Comparison of ENCODE assay signal across 8 cellular contexts in the genomic region with DNA sequence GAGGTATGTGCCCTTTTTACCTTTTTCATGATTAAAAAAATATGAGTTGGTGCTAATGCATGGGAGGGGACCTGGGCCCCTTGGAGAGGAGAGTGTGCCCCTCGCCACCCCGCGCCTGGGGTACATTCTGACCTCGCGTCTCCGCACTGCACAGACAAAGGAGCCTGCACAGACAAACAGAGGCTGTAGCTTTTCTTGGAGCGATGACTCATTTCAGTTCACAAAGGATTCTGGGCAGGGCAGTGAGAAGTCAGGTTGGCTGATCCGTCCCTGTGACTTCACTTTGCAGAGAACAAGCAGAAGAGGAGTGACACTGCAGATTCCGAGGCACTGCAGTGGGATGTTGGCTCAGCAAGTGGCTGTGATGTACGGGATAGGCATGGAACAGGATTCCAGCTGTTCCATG.
DNase-seq lines count a peak whose midpoint lies in the region; ATAC-seq, FAIRE-seq and TF ChIP-seq lines count a peak whose summit lies in the region.

No MANE protein-coding gene starts in this region.

- no peaks in the 10 kb centered on the region for H3K79me2 ChIP-seq in keratinocyte (ENCODE audit: control insufficient read depth, insufficient read depth, low read length)

- H3K36me3 ChIP-seq in keratinocyte (ENCODE audit: control insufficient read depth in 2 of 2, extremely low read depth in 1 of 2, insufficient read depth in 2 of 2, low read length in 2 of 2) (no peaks in the 10 kb centered on the region), subcutaneous abdominal adipose tissue (ENCODE audit: control insufficient read depth in 5 of 5, insufficient read depth in 5 of 5, low read length in 5 of 5) (no peaks in the 10 kb centered on the region)

- H3K27ac ChIP-seq in cingulate gyrus (ENCODE audit: low read depth, low read length) (peak overlapping the region; percentile 76), keratinocyte (ENCODE audit: control insufficient read depth, insufficient read depth, low read length) (peak overlapping the region; percentile 89), subcutaneous abdominal adipose tissue (ENCODE audit: low read depth, low read length) (no peak overlapping the region)

- H4K20me1 ChIP-seq in keratinocyte (ENCODE audit: control insufficient read depth, extremely low read depth, insufficient read depth, low read length): no peaks in the 10 kb centered on the region

- H2AFZ ChIP-seq in keratinocyte (ENCODE audit: control insufficient read depth, low read length): peak overlapping the region; percentile 70

- no peaks in the 10 kb centered on the region for H3K27me3 ChIP-seq in keratinocyte (ENCODE audit: control insufficient read depth, extremely low read depth, insufficient read depth, low read length)
- no peaks in the 10 kb centered on the region for H3K27me3 ChIP-seq in subcutaneous abdominal adipose tissue (ENCODE audit: control insufficient read depth in 5 of 5, insufficient read depth in 4 of 5, low read length in 5 of 5)

- H3K9ac ChIP-seq in keratinocyte (ENCODE audit: control insufficient read depth, extremely low read depth, insufficient read depth, low read length) (peak overlapping the region; percentile 77), subcutaneous abdominal adipose tissue (ENCODE audit: low read length in 5 of 5) (peak overlapping the region in 1 of 5 donors; percentile 29)

- no peaks in the 10 kb centered on the region for H3K9me3 ChIP-seq in keratinocyte (ENCODE audit: control insufficient read depth, low read depth, low read length)
- H3K9me3 ChIP-seq in subcutaneous abdominal adipose tissue (ENCODE audit: control insufficient read depth in 5 of 5, low read length in 5 of 5): no peaks in the 10 kb centered on the region

- no peak for TF ChIP-seq CTCF in keratinocyte (optimal IDR thresholded peaks at IDR 0.05 in 1 of 3, IDR thresholded peaks at IDR 0.05 in 1 of 3, conservative IDR thresholded peaks at IDR 0.05 in 1 of 3; ENCODE audit: extremely low read depth in 1 of 3, insufficient read depth in 2 of 3, low read length in 3 of 3)

- dilution Hi-C loops in keratinocyte (cut with MboI; ENCODE audit: extremely low pct_ligation_motif_present, low sequenced_read_pairs): no loop called here

- ATAC-seq in HG02642 (IDR thresholded peaks at IDR 0.05; ENCODE audit: poor library complexity, unreplicated experiment): no peak

- H3K4me1 ChIP-seq in keratinocyte (ENCODE audit: control insufficient read depth, extremely low read depth, insufficient read depth, low read length) (peaks cover 16% of the 10 kb centered on the region), subcutaneous abdominal adipose tissue (ENCODE audit: control insufficient read depth in 5 of 5, insufficient read depth in 5 of 5, low read length in 5 of 5) (peaks cover 0 to 19% (median 18%) of the 10 kb centered on the region in 5 donors)

- H3K4me3 ChIP-seq in keratinocyte (ENCODE audit: control insufficient read depth in 2 of 3, extremely low read depth in 1 of 3, insufficient read depth in 2 of 3, low read depth in 1 of 3, low read length in 3 of 3): peak overlapping the region; percentile 24 to 66 (median 65)
- peak overlapping the region; percentile 45 to 68 (median 59) for H3K4me3 ChIP-seq in subcutaneous abdominal adipose tissue (ENCODE audit: low read depth in 1 of 5, low read length in 5 of 5)

- peak overlapping the region; percentile 91 for H3K4me2 ChIP-seq in keratinocyte (ENCODE audit: control insufficient read depth, extremely low read depth, insufficient read depth, low read depth, low read length)

- H3K9me1 ChIP-seq in keratinocyte (ENCODE audit: control insufficient read depth, extremely low read depth, insufficient read depth, low read length): no peaks in the 10 kb centered on the region

- DNase-seq in DMS53 (lab: John Stamatoyannopoulos, UW) (peak; percentile 95), NCI-H2171 (lab: John Stamatoyannopoulos, UW) (peak; percentile 17), keratinocyte (ENCODE audit: low read depth, low spot score) (peak; percentile 65), 8988T (no peak)
- DNase-seq in stimulated activated CD4-positive, alpha-beta T cell treated with anti-CD3 and anti-CD28 coated beads, Interleukin-2, amount 100 ng/mL, for 24 hours: no peak

- no peak for FAIRE-seq in keratinocyte (lab: Jason Lieb, UNC)

Comparison
In these comparisons a context has a peak if more than half of its experiments do, and no peak if none do; other contexts are left out.
1. DNase-seq: peak in DMS53 (single experiment), NCI-H2171 (single experiment) and keratinocyte (single experiment); none in 8988T (single experiment) and stimulated activated CD4-positive, alpha-beta T cell treated with anti-CD3 and anti-CD28 coated beads, Interleukin-2, amount 100 ng/mL, for 24 hours (0 of 2).